ENCODE assay signal across 20 cellular contexts in genomic region chr13:93762703-93763102, GRCh38.
A peak's percentile ranks its signal among the peaks of the same experiment; 100 is the strongest.
DNase-seq lines count a peak whose midpoint lies in the region; ATAC-seq and TF ChIP-seq lines count a peak whose summit lies in the region.
"Had no signal": no experiment of that assay in that cellular context is flagged by ENCODE, and none has a peak within 500 bp of the region (broad histone marks: within the 10 kb centered on the region; RNA-seq: fewer than 3 reads in every experiment).

No MANE protein-coding gene starts in this region.

- H3K27me3 Mint-ChIP-seq in activated CD8-positive, alpha-beta memory T cell treated with anti-CD3 and anti-CD28 coated beads, Interleukin-2, amount 10 ng/mL, durations not matched to agents 7 days and 5 days = no peaks in the 10 kb centered on the region
- H3K27me3 Mint-ChIP-seq: CD4-positive, CD25-positive, alpha-beta regulatory T cell had no signal

- H3K36me3 ChIP-seq in HEK293 (ENCODE audit: control insufficient read depth in 2 of 2, insufficient read depth in 1 of 2, low read length in 2 of 2) = no peaks in the 10 kb centered on the region
- H3K36me3 ChIP-seq: BE2C, BLaER1 had no signal

- TF ChIP-seq CTCF in HEK293 (tag by site-specific recombination; IDR thresholded peaks at IDR 0.05) = no peak

- H3K4me3 ChIP-seq in HEK293 (ENCODE audit: low read depth, low read length) = no peak overlapping the region
- H3K4me3 ChIP-seq: BLaER1 had no signal

- H3K4me1 Mint-ChIP-seq in activated CD8-positive, alpha-beta memory T cell treated with anti-CD3 and anti-CD28 coated beads, Interleukin-2, amount 10 ng/mL, durations not matched to agents 7 days and 5 days = no peaks in the 10 kb centered on the region
- H3K4me1 Mint-ChIP-seq: CD14-positive monocyte; CD4-positive, CD25-positive, alpha-beta regulatory T cell had no signal

- POLR2A ChIA-PET in HEK293 (lab: Yijun Ruan, JAX) (no interaction called here), HEK293T (lab: Yijun Ruan, JAX) (no interaction called here)

- CTCF ChIA-PET in HEK293 (lab: Yijun Ruan, JAX) (interaction anchor here (0.5 to 0.6 kb wide), 2 partner anchors 173 to 886 kb away, joined by 3 read pairs; no protein-coding TSS in a partner anchor), HEK293T (lab: Yijun Ruan, JAX) (no interaction called here)
- CTCF ChIA-PET in activated CD8-positive, alpha-beta memory T cell treated with anti-CD3 and anti-CD28 coated beads, Interleukin-2, amount 10 ng/mL, durations not matched to agents 7 days and 5 days (lab: Charles Lee) = no interaction called here

- no peaks in the 10 kb centered on the region for H3K36me3 Mint-ChIP-seq in activated CD8-positive, alpha-beta memory T cell treated with anti-CD3 and anti-CD28 coated beads, Interleukin-2, amount 10 ng/mL, durations not matched to agents 7 days and 5 days
- H3K36me3 Mint-ChIP-seq: CD14-positive monocyte; CD4-positive, alpha-beta memory T cell; CD4-positive, CD25-positive, alpha-beta regulatory T cell; CD8-positive, alpha-beta memory T cell had no signal

- H3K4me1 ChIP-seq in HEK293 (ENCODE audit: control insufficient read depth, insufficient read depth, low read length) = no peaks in the 10 kb centered on the region
- H3K4me1 ChIP-seq: BE2C had no signal

- no peak for ATAC-seq in activated CD8-positive, alpha-beta memory T cell treated with anti-CD3 and anti-CD28 coated beads, Interleukin-2, amount 10 ng/mL, durations not matched to agents 7 days and 5 days

- H3K27ac Mint-ChIP-seq in activated CD8-positive, alpha-beta memory T cell treated with anti-CD3 and anti-CD28 coated beads, Interleukin-2, amount 10 ng/mL, durations not matched to agents 7 days and 5 days = no peak overlapping the region
- H3K27ac Mint-ChIP-seq: CD14-positive monocyte; CD4-positive, alpha-beta memory T cell; CD4-positive, CD25-positive, alpha-beta regulatory T cell; CD8-positive, alpha-beta memory T cell had no signal

- H3K4me3 Mint-ChIP-seq in activated CD8-positive, alpha-beta memory T cell treated with anti-CD3 and anti-CD28 coated beads, Interleukin-2, amount 10 ng/mL, durations not matched to agents 7 days and 5 days = no peak overlapping the region
- H3K4me3 Mint-ChIP-seq: CD14-positive monocyte; CD4-positive, alpha-beta memory T cell; CD4-positive, CD25-positive, alpha-beta regulatory T cell; CD8-positive, alpha-beta memory T cell had no signal

- H3K9me3 ChIP-seq in HEK293 (ENCODE audit: control insufficient read depth, insufficient read depth, low read depth, low read length) = no peaks in the 10 kb centered on the region
- H3K9me3 ChIP-seq: BE2C, BLaER1 had no signal

- DNase-seq in HEK293T (ENCODE audit: extremely low spot score) = no peak
- DNase-seq in putamen (ENCODE audit: low spot score) = peak; percentile 38
- DNase-seq in activated CD8-positive, alpha-beta memory T cell treated with anti-CD3 and anti-CD28 coated beads, Interleukin-2, amount 10 ng/mL, durations not matched to agents 7 days and 5 days = no peak
- no peak for DNase-seq in DMS79 (lab: John Stamatoyannopoulos, UW)
- DNase-seq: 8988T; ACHN; BE2C; C1 segment of cervical spinal cord; CD4-positive, alpha-beta memory T cell; CD4-positive, CD25-positive, alpha-beta regulatory T cell; CD8-positive, alpha-beta memory T cell; COR-L47; DMS 273 treated with DMSO at 0.1 percent for 48 hours; DMS153; DMS53; DMS79 treated with DMSO at 0.1 percent for 48 hours; GF-D8 had no signal

- H3K9me3 Mint-ChIP-seq in activated CD8-positive, alpha-beta memory T cell treated with anti-CD3 and anti-CD28 coated beads, Interleukin-2, amount 10 ng/mL, durations not matched to agents 7 days and 5 days (ENCODE audit: low read depth) = no peaks in the 10 kb centered on the region

- H3K27ac ChIP-seq in HEK293 (ENCODE audit: extremely low read depth, low read depth, low read length) = no peak overlapping the region
- H3K27ac ChIP-seq: BLaER1 had no signal

TF ChIP-seq in HEK293, 187 proteins besides CTCF, POLR2A, EP300 and RAD21:
- TF ChIP-seq SETDB1 (IDR thresholded peaks at IDR 0.05; ENCODE audit: insufficient read length, low read length) (peak; percentile 76), PRDM10 (tag by site-specific recombination; IDR thresholded peaks at IDR 0.05) (no peak), ZNF596 (tag by site-specific recombination; IDR thresholded peaks at IDR 0.05) (no peak)

TF ChIP-seq in HEK293T, 16 proteins besides CTCF, POLR2A, EP300 and RAD21:
- TF ChIP-seq L3MBTL2 (conservative IDR thresholded peaks at IDR 0.05) = no peak
- no peak for TF ChIP-seq ELF4 (IDR thresholded peaks at IDR 0.05)
- no peak for TF ChIP-seq BHLHE40 (IDR thresholded peaks at IDR 0.05; ENCODE audit: borderline replicate concordance)
- TF ChIP-seq PKNOX1 (IDR thresholded peaks at IDR 0.05) = peak; percentile 43
- no peak for TF ChIP-seq HDGF (IDR thresholded peaks at IDR 0.05; ENCODE audit: borderline replicate concordance)
- TF ChIP-seq FOXA1 (IDR thresholded peaks at IDR 0.05) = no peak
- TF ChIP-seq NFRKB (IDR thresholded peaks at IDR 0.05) = no peak
TF ChIP-seq in HEK293T: peak in this region for 1.
